ENCODE assay signal across 10 cellular contexts in the genomic region with DNA sequence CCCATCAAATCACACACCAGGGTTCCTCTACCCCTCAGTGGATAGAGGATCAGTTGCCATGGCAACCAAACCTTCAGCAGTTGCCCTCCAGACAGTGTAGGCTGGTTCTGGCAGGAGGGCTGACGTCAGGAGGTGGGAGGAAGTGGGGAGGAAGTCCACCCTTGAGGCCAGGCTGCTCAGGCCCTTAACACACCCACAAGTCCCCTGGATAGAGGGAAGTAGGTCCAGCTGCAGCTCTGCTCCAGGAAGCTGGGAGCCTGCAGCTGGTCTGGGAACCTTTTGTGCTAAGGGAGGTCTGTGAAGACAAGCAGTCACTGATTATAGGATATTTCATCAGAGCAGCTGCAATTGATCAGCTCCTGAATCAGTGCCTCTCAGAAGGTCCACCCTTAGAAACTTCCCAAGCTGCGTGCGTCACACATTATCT.
DNase-seq lines count a peak whose midpoint lies in the region; ATAC-seq and TF ChIP-seq lines count a peak whose summit lies in the region.
"Had no signal": no experiment of that assay in that cellular context is flagged by ENCODE, and none has a peak within 500 bp of the region (broad histone marks: within the 10 kb centered on the region; RNA-seq: fewer than 3 reads in every experiment).

No MANE protein-coding gene starts in this region.

- no TSS peak for BruUV-seq in OCI-LY7 (replicated peaks; lab: Mats Ljungman, UMichigan)

- H3K36me3 ChIP-seq in stomach = no peaks in the 10 kb centered on the region
- no peaks in the 10 kb centered on the region for H3K36me3 ChIP-seq in OCI-LY7 (ENCODE audit: insufficient read depth, low read length)

- H3K27me3 ChIP-seq in stomach = peaks cover 0 to 62% (median 4%) of the 10 kb centered on the region in 3 donors

- no peak overlapping the region for H2AFZ ChIP-seq in OCI-LY7 (ENCODE audit: low read length)

- POLR2A ChIA-PET in OCI-LY7 (lab: Charles Lee) = no interaction called here

- no peaks in the 10 kb centered on the region for H3K9me3 ChIP-seq in stomach
- H3K9me3 ChIP-seq in OCI-LY7 (ENCODE audit: low read length) = no peaks in the 10 kb centered on the region

- H3K4me2 ChIP-seq in OCI-LY7 (ENCODE audit: low read length) = no peak overlapping the region

- no peaks in the 10 kb centered on the region for H3K9me2 ChIP-seq in OCI-LY7 (ENCODE audit: insufficient read depth, low read length)

- no peak for TF ChIP-seq POLR2A in stomach (IDR thresholded peaks at IDR 0.05)

- no peak for TF ChIP-seq EP300 in stomach (IDR thresholded peaks at IDR 0.05)

- intact Hi-C loops in left cardiac atrium (cut with DNase I) = loop anchor here (2.0 to 10.0 kb wide), 5 partner anchors 96 to 317 kb away; no protein-coding TSS in a partner anchor
- intact Hi-C loops in stomach (cut with DNase I; ENCODE audit: low total_unique reads) = loop anchor here (10.0 kb wide), 1 partner anchor 89 kb away; no protein-coding TSS in a partner anchor
- intact Hi-C loops in OCI-LY7 (cut with micrococcal nuclease; ENCODE audit: unreplicated experiment) = loop anchor here (1.0 to 2.0 kb wide), 3 partner anchors 197 to 329 kb away; no protein-coding TSS in a partner anchor

- TF ChIP-seq CTCF in stomach (IDR thresholded peaks at IDR 0.05) = no peak
- TF ChIP-seq CTCF in OCI-LY7 (conservative IDR thresholded peaks at IDR 0.05; ENCODE audit: low read length) = no peak

- H3K79me2 ChIP-seq in OCI-LY7 (ENCODE audit: insufficient read depth, low read depth, low read length) = no peaks in the 10 kb centered on the region

- WGBS in stomach, 5 donors = 29 to 39% (median 33%) methylated on average over 3 of the region's 3 CpGs

- no peak overlapping the region for H3K4me3 ChIP-seq in stomach
- H3K4me3 ChIP-seq in OCI-LY7 (ENCODE audit: low read depth, low read length, poor library complexity, severe bottlenecking) = no peak overlapping the region

- CTCF ChIA-PET in OCI-LY7 (lab: Charles Lee; ENCODE audit: unreplicated experiment) = interaction anchor here (0.6 to 2.5 kb wide), 3 partner anchors 8 to 316 kb away, joined by 3 to 6 read pairs (median 6); no protein-coding TSS in a partner anchor

- no peaks in the 10 kb centered on the region; the same call in 1 of the 2 replicates for H4K20me1 ChIP-seq in OCI-LY7 (ENCODE audit: insufficient read depth, low read length)

- DNase-seq in NCI-H1417 (lab: John Stamatoyannopoulos, UW) = peak in 2 of 3 experiments; percentile 66 to 87
- no peak for DNase-seq in NCI-H1417 treated with DMSO at 0.1 percent for 48 hours (lab: John Stamatoyannopoulos, UW)
- peak; percentile 77 for DNase-seq in SHP77 treated with DMSO at 0.1 percent for 48 hours (lab: John Stamatoyannopoulos, UW)
- DNase-seq in left cardiac atrium = peak; percentile 68
- no peak for DNase-seq in stomach
- no peak for DNase-seq in activated effector memory CD4-positive, alpha-beta T cell treated with Interleukin-2 at 50 U/mL for 16 hours
- DNase-seq in OCI-LY7 (ENCODE audit: low spot score) = no peak
- DNase-seq: activated CD4-positive, alpha-beta T cell treated with anti-CD3 and anti-CD28 coated beads, Interleukin-2, amount 50 U/mL, for 4 hours; NCI-H774 had no signal

- peak; percentile 77 to 96 for ATAC-seq in left cardiac atrium
- ATAC-seq in GM21619 (IDR thresholded peaks at IDR 0.05; ENCODE audit: unreplicated experiment) = no peak

- H3K4me1 ChIP-seq in stomach (peaks cover 0 to 11% (median 3%) of the 10 kb centered on the region in 4 donors), OCI-LY7 (ENCODE audit: insufficient read depth, low read length, poor library complexity, severe bottlenecking) (no peaks in the 10 kb centered on the region)

- peak overlapping the region in 4 of 5 donors; percentile 19 to 68 (median 48) for H3K27ac ChIP-seq in stomach
- no peak overlapping the region for H3K27ac ChIP-seq in OCI-LY7 (ENCODE audit: low read depth, low read length, poor library complexity, severe bottlenecking)

Comparison
In these comparisons a context has a peak if more than half of its experiments do, and no peak if none do; other contexts are left out.
1. DNase-seq: peak in NCI-H1417 (2 of 3), SHP77 treated with DMSO at 0.1 percent for 48 hours (single experiment) and left cardiac atrium (single experiment); none in NCI-H1417 treated with DMSO at 0.1 percent for 48 hours (single experiment), stomach (single experiment), activated effector memory CD4-positive, alpha-beta T cell treated with Interleukin-2 at 50 U/mL for 16 hours (single experiment) and OCI-LY7 (single experiment).